Comparison of ENCODE assay signal across 2 cellular contexts in the genomic region with DNA sequence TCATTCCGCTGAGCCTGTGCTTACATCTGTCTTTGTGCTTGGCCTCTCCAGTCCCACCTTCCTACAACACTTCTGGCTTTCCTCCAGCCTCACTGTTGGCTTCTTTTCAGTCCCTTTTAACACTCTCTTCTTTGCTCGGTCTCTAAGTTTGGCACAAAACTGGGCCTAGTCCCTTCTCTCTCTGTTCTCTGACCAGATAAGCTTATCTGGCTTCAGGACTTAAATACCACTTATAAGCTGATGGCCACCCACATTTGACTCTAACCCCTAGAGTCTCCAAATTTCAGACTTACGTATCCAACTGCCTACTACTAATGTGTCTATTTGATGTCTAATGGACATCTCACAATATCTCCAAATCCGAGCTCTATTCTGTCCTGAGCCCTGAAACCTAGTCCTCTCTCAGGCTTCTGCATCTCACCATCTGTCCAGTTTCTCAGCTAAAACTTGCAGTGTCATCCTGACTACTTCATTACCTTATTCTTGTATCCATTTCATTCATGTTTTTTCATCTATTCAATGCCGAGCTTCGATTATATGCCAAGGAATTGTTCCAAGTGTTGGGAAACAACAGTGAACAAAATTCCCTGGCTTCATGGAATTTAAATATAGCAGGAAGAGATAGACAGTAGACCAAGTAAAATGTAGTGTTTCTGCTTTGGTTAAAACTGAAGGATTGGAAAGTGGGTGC.
TF ChIP-seq lines count a peak whose summit lies in the region.

No MANE protein-coding gene starts in this region.

TF ChIP-seq in IMR-90, 13 proteins besides CTCF, POLR2A, EP300 and RAD21:
- TF ChIP-seq MAFK (IDR thresholded peaks at IDR 0.05; ENCODE audit: low read depth, low read length), result no peak
- TF ChIP-seq MAZ (IDR thresholded peaks at IDR 0.05; ENCODE audit: borderline replicate concordance, low read depth, low read length), result no peak
- TF ChIP-seq, protein P1, sequence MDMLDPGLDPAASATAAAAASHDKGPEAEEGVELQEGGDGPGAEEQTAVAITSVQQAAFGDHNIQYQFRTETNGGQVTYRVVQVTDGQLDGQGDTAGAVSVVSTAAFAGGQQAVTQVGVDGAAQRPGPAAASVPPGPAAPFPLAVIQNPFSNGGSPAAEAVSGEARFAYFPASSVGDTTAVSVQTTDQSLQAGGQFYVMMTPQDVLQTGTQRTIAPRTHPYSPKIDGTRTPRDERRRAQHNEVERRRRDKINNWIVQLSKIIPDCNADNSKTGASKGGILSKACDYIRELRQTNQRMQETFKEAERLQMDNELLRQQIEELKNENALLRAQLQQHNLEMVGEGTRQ (IDR thresholded peaks at IDR 0.05; ENCODE audit: low read depth, low read length), result no peak
- no peak for TF ChIP-seq FOS (IDR thresholded peaks at IDR 0.05; ENCODE audit: low read depth, low read length)
- TF ChIP-seq NFE2L2 (IDR thresholded peaks at IDR 0.05; ENCODE audit: low read depth, low read length), result peak; percentile 82; the same call in 1 of the 2 replicates
TF ChIP-seq in IMR-90: peak in this region for 1.

TF ChIP-seq in K562, 482 proteins besides CTCF, POLR2A, EP300 and RAD21 (continues in another document):
- TF ChIP-seq NFE2L1 (tag; IDR thresholded peaks at IDR 0.05; ENCODE audit: borderline replicate concordance, low read depth) (peak; percentile 76), JUNB (CRISPR knock-in tag; conservative IDR thresholded peaks at IDR 0.05) (no peak), POLR2B (IDR thresholded peaks at IDR 0.05; ENCODE audit: low read depth, partially characterized antibody) (no peak), E2F3 (CRISPR knock-in tag; IDR thresholded peaks at IDR 0.05) (no peak), NUFIP1 (IDR thresholded peaks at IDR 0.05; ENCODE audit: partially characterized antibody) (no peak), ZNF592 (IDR thresholded peaks at IDR 0.05) (peak; percentile 73), FOXM1 (IDR thresholded peaks at IDR 0.05; ENCODE audit: low read depth) (no peak), FOXM1 (CRISPR knock-in tag; IDR thresholded peaks at IDR 0.05; ENCODE audit: low read depth) (no peak), MAFK (IDR thresholded peaks at IDR 0.05; ENCODE audit: low read length) (peak; percentile 65), KDM4B (IDR thresholded peaks at IDR 0.05; ENCODE audit: borderline replicate concordance in 2 of 2, low read depth in 1 of 2) (no peak), ZBTB2 (IDR thresholded peaks at IDR 0.05) (no peak), NFIC (IDR thresholded peaks at IDR 0.05) (peak; percentile 53), ZBED1 (IDR thresholded peaks at IDR 0.05) (no peak), EP400 (IDR thresholded peaks at IDR 0.05) (peak; percentile 33; the same call in 1 of the 2 replicates), MAFG (tag; conservative IDR thresholded peaks at IDR 0.05) (peak; percentile 95), ZKSCAN3 (CRISPR knock-in tag; IDR thresholded peaks at IDR 0.05) (no peak), PTBP1 (IDR thresholded peaks at IDR 0.05; ENCODE audit: low read depth, low read length) (no peak), MAFF (IDR thresholded peaks at IDR 0.05; ENCODE audit: low read length) (peak; percentile 65; the same call in 1 of the 2 replicates), ZNF224 (CRISPR knock-in tag; IDR thresholded peaks at IDR 0.05) (no peak), CHAMP1 (IDR thresholded peaks at IDR 0.05) (0 out of 2 replicates have a peak, but pooled peaks have one; percentile 48), NFE2 (IDR thresholded peaks at IDR 0.05; ENCODE audit: low read depth) (peak; percentile 88), DPF2 (IDR thresholded peaks at IDR 0.05) (peak; percentile 81), ZNF644 (tag; IDR thresholded peaks at IDR 0.05; ENCODE audit: low read depth) (0 out of 2 replicates have a peak, but pooled peaks have one; percentile 26), NR2C1 (IDR thresholded peaks at IDR 0.05) (no peak), NR2C1 (tag; IDR thresholded peaks at IDR 0.05) (no peak), ZNF316 (IDR thresholded peaks at IDR 0.05) (peak; percentile 92), RBBP5 (IDR thresholded peaks at IDR 0.05; ENCODE audit: borderline replicate concordance, insufficient read depth, low read length, poor library complexity, severe bottlenecking) (no peak), MECOM (CRISPR knock-in tag; IDR thresholded peaks at IDR 0.05) (no peak), HEY1 (CRISPR knock-in tag; IDR thresholded peaks at IDR 0.05; ENCODE audit: borderline replicate concordance) (no peak), ZNF217 (CRISPR knock-in tag; IDR thresholded peaks at IDR 0.05) (no peak), ZC3H8 (IDR thresholded peaks at IDR 0.05) (no peak), NFATC3 (IDR thresholded peaks at IDR 0.05) (no peak), ZNF551 (CRISPR knock-in tag; IDR thresholded peaks at IDR 0.05) (no peak), MXI1 (IDR thresholded peaks at IDR 0.05; ENCODE audit: low read depth, low read length) (no peak), NR4A1 (CRISPR knock-in tag; IDR thresholded peaks at IDR 0.05) (no peak), NR4A1 (tag; IDR thresholded peaks at IDR 0.05) (0 out of 2 replicates have a peak, but pooled peaks have one; percentile 46), ARID1B (IDR thresholded peaks at IDR 0.05) (peak; percentile 69), CBFA2T3 (IDR thresholded peaks at IDR 0.05) (peak; percentile 4; the same call in 1 of the 2 replicates), NBN (IDR thresholded peaks at IDR 0.05; ENCODE audit: low read depth) (peak; percentile 34; the same call in 1 of the 2 replicates), SP1 (CRISPR knock-in tag; IDR thresholded peaks at IDR 0.05) (no peak), ZSCAN29 (IDR thresholded peaks at IDR 0.05) (no peak)
- TF ChIP-seq, protein P2, sequence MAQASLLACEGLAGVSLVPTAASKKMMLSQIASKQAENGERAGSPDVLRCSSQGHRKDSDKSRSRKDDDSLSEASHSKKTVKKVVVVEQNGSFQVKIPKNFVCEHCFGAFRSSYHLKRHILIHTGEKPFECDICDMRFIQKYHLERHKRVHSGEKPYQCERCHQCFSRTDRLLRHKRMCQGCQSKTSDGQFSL (CRISPR knock-in tag; IDR thresholded peaks at IDR 0.05), result no peak
- TF ChIP-seq, protein P2 (tag; IDR thresholded peaks at IDR 0.05), result no peak
- TF ChIP-seq, protein P3, sequence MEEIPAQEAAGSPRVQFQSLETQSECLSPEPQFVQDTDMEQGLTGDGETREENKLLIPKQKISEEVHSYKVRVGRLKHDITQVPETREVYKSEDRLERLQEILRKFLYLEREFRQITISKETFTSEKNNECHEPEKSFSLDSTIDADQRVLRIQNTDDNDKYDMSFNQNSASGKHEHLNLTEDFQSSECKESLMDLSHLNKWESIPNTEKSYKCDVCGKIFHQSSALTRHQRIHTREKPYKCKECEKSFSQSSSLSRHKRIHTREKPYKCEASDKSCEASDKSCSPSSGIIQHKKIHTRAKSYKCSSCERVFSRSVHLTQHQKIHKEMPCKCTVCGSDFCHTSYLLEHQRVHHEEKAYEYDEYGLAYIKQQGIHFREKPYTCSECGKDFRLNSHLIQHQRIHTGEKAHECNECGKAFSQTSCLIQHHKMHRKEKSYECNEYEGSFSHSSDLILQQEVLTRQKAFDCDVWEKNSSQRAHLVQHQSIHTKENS (CRISPR knock-in tag; IDR thresholded peaks at IDR 0.05), result no peak
- TF ChIP-seq, protein P4, sequence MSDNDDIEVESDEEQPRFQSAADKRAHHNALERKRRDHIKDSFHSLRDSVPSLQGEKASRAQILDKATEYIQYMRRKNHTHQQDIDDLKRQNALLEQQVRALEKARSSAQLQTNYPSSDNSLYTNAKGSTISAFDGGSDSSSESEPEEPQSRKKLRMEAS (CRISPR knock-in tag; IDR thresholded peaks at IDR 0.05), result no peak
- TF ChIP-seq, protein P5, sequence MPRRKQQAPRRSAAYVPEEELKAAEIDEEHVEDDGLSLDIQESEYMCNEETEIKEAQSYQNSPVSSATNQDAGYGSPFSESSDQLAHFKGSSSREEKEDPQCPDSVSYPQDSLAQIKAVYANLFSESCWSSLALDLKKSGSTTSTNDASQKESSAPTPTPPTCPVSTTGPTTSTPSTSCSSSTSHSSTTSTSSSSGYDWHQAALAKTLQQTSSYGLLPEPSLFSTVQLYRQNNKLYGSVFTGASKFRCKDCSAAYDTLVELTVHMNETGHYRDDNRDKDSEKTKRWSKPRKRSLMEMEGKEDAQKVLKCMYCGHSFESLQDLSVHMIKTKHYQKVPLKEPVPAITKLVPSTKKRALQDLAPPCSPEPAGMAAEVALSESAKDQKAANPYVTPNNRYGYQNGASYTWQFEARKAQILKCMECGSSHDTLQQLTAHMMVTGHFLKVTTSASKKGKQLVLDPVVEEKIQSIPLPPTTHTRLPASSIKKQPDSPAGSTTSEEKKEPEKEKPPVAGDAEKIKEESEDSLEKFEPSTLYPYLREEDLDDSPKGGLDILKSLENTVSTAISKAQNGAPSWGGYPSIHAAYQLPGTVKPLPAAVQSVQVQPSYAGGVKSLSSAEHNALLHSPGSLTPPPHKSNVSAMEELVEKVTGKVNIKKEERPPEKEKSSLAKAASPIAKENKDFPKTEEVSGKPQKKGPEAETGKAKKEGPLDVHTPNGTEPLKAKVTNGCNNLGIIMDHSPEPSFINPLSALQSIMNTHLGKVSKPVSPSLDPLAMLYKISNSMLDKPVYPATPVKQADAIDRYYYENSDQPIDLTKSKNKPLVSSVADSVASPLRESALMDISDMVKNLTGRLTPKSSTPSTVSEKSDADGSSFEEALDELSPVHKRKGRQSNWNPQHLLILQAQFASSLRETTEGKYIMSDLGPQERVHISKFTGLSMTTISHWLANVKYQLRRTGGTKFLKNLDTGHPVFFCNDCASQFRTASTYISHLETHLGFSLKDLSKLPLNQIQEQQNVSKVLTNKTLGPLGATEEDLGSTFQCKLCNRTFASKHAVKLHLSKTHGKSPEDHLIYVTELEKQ (CRISPR knock-in tag; IDR thresholded peaks at IDR 0.05), result no peak
- TF ChIP-seq, protein P6, sequence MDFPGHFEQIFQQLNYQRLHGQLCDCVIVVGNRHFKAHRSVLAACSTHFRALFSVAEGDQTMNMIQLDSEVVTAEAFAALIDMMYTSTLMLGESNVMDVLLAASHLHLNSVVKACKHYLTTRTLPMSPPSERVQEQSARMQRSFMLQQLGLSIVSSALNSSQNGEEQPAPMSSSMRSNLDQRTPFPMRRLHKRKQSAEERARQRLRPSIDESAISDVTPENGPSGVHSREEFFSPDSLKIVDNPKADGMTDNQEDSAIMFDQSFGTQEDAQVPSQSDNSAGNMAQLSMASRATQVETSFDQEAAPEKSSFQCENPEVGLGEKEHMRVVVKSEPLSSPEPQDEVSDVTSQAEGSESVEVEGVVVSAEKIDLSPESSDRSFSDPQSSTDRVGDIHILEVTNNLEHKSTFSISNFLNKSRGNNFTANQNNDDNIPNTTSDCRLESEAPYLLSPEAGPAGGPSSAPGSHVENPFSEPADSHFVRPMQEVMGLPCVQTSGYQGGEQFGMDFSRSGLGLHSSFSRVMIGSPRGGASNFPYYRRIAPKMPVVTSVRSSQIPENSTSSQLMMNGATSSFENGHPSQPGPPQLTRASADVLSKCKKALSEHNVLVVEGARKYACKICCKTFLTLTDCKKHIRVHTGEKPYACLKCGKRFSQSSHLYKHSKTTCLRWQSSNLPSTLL (IDR thresholded peaks at IDR 0.05), result no peak
